In the genomic region with DNA sequence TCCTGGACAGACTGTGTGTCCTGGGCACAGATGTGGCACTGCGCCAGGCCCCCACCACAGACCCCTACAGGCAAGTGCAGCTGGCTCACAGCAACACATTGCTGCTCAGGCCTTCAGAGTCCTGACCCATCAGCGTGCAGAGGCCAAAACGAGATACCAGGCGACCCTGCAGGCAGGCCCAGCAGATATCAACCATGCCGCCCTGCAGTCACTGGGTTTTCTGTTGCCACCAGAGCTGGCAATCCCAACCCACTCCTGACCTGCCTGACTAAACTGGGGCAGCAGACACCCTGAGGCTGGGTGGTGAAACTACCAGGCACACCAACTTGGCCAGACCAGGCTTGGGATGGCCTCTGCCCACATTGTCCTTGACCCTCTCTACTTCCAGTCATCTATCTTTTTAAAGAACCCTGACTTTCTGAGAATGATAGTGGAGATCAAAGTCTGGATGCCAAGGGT, we compare ENCODE assay signal across 14 cellular contexts. TPM values are rescaled to one million over a fixed set of nuclear protein-coding genes. Genes with fewer than 3 reads are reported as not detected.
DNase-seq lines count a peak whose midpoint lies in the region; ATAC-seq and TF ChIP-seq lines count a peak whose summit lies in the region.
"Had no signal": no experiment of that assay in that cellular context is flagged by ENCODE, and none has a peak within 500 bp of the region (broad histone marks: within the 10 kb centered on the region; RNA-seq: fewer than 3 reads in every experiment).

No MANE protein-coding gene starts in this region.

- no peak overlapping the region for H3K27ac Mint-ChIP-seq in MCF 10A (ENCODE audit: low read depth, unreplicated experiment)
- H3K27ac Mint-ChIP-seq: activated CD4-positive, alpha-beta memory T cell treated with anti-CD3 and anti-CD28 coated beads for 36 hours; CD4-positive, alpha-beta T cell had no signal

- no peak overlapping the region for H3K4me3 Mint-ChIP-seq in MCF 10A (ENCODE audit: unreplicated experiment)
- H3K4me3 Mint-ChIP-seq: activated CD4-positive, alpha-beta memory T cell treated with anti-CD3 and anti-CD28 coated beads for 36 hours; CD4-positive, alpha-beta T cell; neural progenitor cell had no signal

- H4K20me1 ChIP-seq in hepatocyte (ENCODE audit: insufficient read depth, poor library complexity, severe bottlenecking) (no peaks in the 10 kb centered on the region), mammary epithelial cell (ENCODE audit: insufficient read depth, low read length) (no peaks in the 10 kb centered on the region)

- no peak for TF ChIP-seq CTCF in breast epithelium (IDR thresholded peaks at IDR 0.05)
- TF ChIP-seq CTCF in MCF 10A (IDR thresholded peaks at IDR 0.05; ENCODE audit: unreplicated experiment): no peak
- TF ChIP-seq CTCF in hepatocyte (IDR thresholded peaks at IDR 0.05; ENCODE audit: poor library complexity): no peak
- TF ChIP-seq CTCF in prostate gland (IDR thresholded peaks at IDR 0.05): no peak
- no peak for TF ChIP-seq CTCF in upper lobe of right lung (IDR thresholded peaks at IDR 0.05)
- no peak for TF ChIP-seq CTCF in mammary epithelial cell (conservative IDR thresholded peaks at IDR 0.05 in 1 of 2, IDR thresholded peaks at IDR 0.05 in 1 of 2; ENCODE audit: extremely low read depth in 1 of 2, insufficient read depth in 1 of 2, low read depth in 1 of 2, low read length in 2 of 2)

- no peak overlapping the region for H3K9ac ChIP-seq in mammary epithelial cell (ENCODE audit: insufficient read depth, low read length)
- H3K9ac ChIP-seq: neural progenitor cell had no signal

- H3K9me3 ChIP-seq in breast epithelium (no peaks in the 10 kb centered on the region), hepatocyte (ENCODE audit: low read depth) (no peaks in the 10 kb centered on the region), prostate gland (no peaks in the 10 kb centered on the region), upper lobe of right lung (no peaks in the 10 kb centered on the region), mammary epithelial cell (replicated peaks; ENCODE audit: insufficient read depth, low read length) (no peaks in the 10 kb centered on the region)

- peaks cover 8 to 11% of the 10 kb centered on the region in 2 donors for H3K4me1 ChIP-seq in breast epithelium
- H3K4me1 ChIP-seq in hepatocyte (ENCODE audit: insufficient read depth): peaks cover 35% of the 10 kb centered on the region
- H3K4me1 ChIP-seq in prostate gland (replicated peaks): peaks cover 10% of the 10 kb centered on the region
- H3K4me1 ChIP-seq in upper lobe of right lung: peaks cover 39% of the 10 kb centered on the region
- no peaks in the 10 kb centered on the region for H3K4me1 ChIP-seq in mammary epithelial cell (ENCODE audit: insufficient read depth, low read length)

- H3K27me3 ChIP-seq in breast epithelium (no peaks in the 10 kb centered on the region), hepatocyte (no peaks in the 10 kb centered on the region), prostate gland (replicated peaks; ENCODE audit: insufficient read depth) (no peaks in the 10 kb centered on the region), upper lobe of right lung (no peaks in the 10 kb centered on the region), mammary epithelial cell (ENCODE audit: insufficient read depth, low read length) (no peaks in the 10 kb centered on the region)
- H3K27me3 ChIP-seq: neural progenitor cell had no signal

- H3K36me3 Mint-ChIP-seq in MCF 10A (ENCODE audit: insufficient read depth, unreplicated experiment): no peaks in the 10 kb centered on the region
- H3K36me3 Mint-ChIP-seq: activated CD4-positive, alpha-beta memory T cell treated with anti-CD3 and anti-CD28 coated beads for 36 hours had no signal

- DNase-seq in breast epithelium (ENCODE audit: low spot score in 2 of 2) (no peak), MCF 10A (ENCODE audit: unreplicated experiment) (no peak), hepatocyte (ENCODE audit: low spot score) (no peak), prostate gland (ENCODE audit: low spot score) (no peak), upper lobe of right lung (no peak), COLO668 (lab: John Stamatoyannopoulos, UW; ENCODE audit: unreplicated experiment) (no peak), mammary epithelial cell (no peak)
- DNase-seq: activated CD4-positive, alpha-beta memory T cell treated with anti-CD3 and anti-CD28 coated beads for 36 hours; CD4-positive, alpha-beta T cell; erythroblast; stimulated activated naive CD4-positive, alpha-beta T cell had no signal

- no peaks in the 10 kb centered on the region for H3K27me3 Mint-ChIP-seq in MCF 10A (ENCODE audit: insufficient read depth, unreplicated experiment)
- H3K27me3 Mint-ChIP-seq: activated CD4-positive, alpha-beta memory T cell treated with anti-CD3 and anti-CD28 coated beads for 36 hours; CD4-positive, alpha-beta T cell had no signal

- H3K36me3 ChIP-seq in breast epithelium: no peaks in the 10 kb centered on the region
- H3K36me3 ChIP-seq in hepatocyte (replicated peaks; ENCODE audit: insufficient read depth, low read depth): no peaks in the 10 kb centered on the region
- no peaks in the 10 kb centered on the region for H3K36me3 ChIP-seq in prostate gland
- H3K36me3 ChIP-seq in upper lobe of right lung: peaks cover 13% of the 10 kb centered on the region
- H3K36me3 ChIP-seq in mammary epithelial cell (ENCODE audit: insufficient read depth, low read length): no peaks in the 10 kb centered on the region
- H3K36me3 ChIP-seq: neural progenitor cell had no signal

- WGBS in hepatocyte (ENCODE audit: low lambda C conversion rate, missing lambda C conversion rate): 75% methylated on average over 5 of the region's 5 CpGs
- 92% methylated on average over 4 of the region's 5 CpGs for WGBS in prostate gland
- 70% methylated on average over 5 of the region's 5 CpGs for WGBS in mammary epithelial cell (ENCODE audit: low coverage, missing lambda C conversion rate)

- H3K4me3 ChIP-seq in breast epithelium (no peak overlapping the region), hepatocyte (no peak overlapping the region), prostate gland (no peak overlapping the region), upper lobe of right lung (no peak overlapping the region), mammary epithelial cell (replicated peaks in 1 of 3; ENCODE audit: insufficient read depth in 1 of 3, low read depth in 2 of 3, low read length in 3 of 3) (no peak overlapping the region)
- H3K4me3 ChIP-seq: coronary artery, neural progenitor cell had no signal

- H3K27ac ChIP-seq in breast epithelium (peak overlapping the region; percentile 50 to 81), hepatocyte (peak overlapping the region; percentile 82), prostate gland (peak overlapping the region; percentile 47 to 65), upper lobe of right lung (peak overlapping the region; percentile 44), mammary epithelial cell (ENCODE audit: insufficient read depth, low read depth, low read length) (no peak overlapping the region)
- H3K27ac ChIP-seq: neural progenitor cell had no signal

- in situ Hi-C loops in mammary epithelial cell (cut with MboI; ENCODE audit: low sequenced_read_pairs in 2 of 2): no loop called here

- dilution Hi-C loops in mammary epithelial cell (cut with HindIII; ENCODE audit: low sequenced_read_pairs): no loop called here

- POLR2A ChIA-PET in MCF 10A (lab: Yijun Ruan, JAX): interaction anchor here (1.4 kb wide), 1 partner anchor 11 kb away, joined by 3 read pairs; no protein-coding TSS in a partner anchor

- BruUV-seq in MCF 10A (replicated peaks; lab: Mats Ljungman, UMichigan): no TSS peak
- no TSS peak for BruUV-seq in mammary epithelial cell (replicated peaks; lab: Mats Ljungman, UMichigan)

- H2AFZ ChIP-seq in hepatocyte (no peak overlapping the region), mammary epithelial cell (ENCODE audit: low read depth, low read length) (no peak overlapping the region)
- H2AFZ ChIP-seq: neural progenitor cell had no signal

- peaks cover 44% of the 10 kb centered on the region for H3K79me2 ChIP-seq in hepatocyte
- H3K79me2 ChIP-seq in mammary epithelial cell (ENCODE audit: insufficient read depth, low read length): no peaks in the 10 kb centered on the region

- intact Hi-C loops in breast epithelium (cut with DNase I; ENCODE audit: low total_unique reads) (no loop called here), MCF 10A (cut with micrococcal nuclease) (no loop called here), prostate gland (cut with DNase I) (no loop called here), upper lobe of right lung (cut with DNase I) (no loop called here), mammary epithelial cell (cut with micrococcal nuclease) (no loop called here)

- H3K4me2 ChIP-seq in hepatocyte (no peak overlapping the region), mammary epithelial cell (ENCODE audit: insufficient read depth, low read depth, low read length) (no peak overlapping the region)
- H3K4me2 ChIP-seq: neural progenitor cell had no signal

- TF ChIP-seq POLR2A in breast epithelium (IDR thresholded peaks at IDR 0.05) (no peak), prostate gland (IDR thresholded peaks at IDR 0.05) (no peak)

- no peaks in the 10 kb centered on the region for H3K9me2 ChIP-seq in hepatocyte (replicated peaks; ENCODE audit: insufficient read depth)

- ATAC-seq in upper lobe of right lung (no peak), GM21390 (IDR thresholded peaks at IDR 0.05; ENCODE audit: unreplicated experiment) (no peak)

- CTCF ChIA-PET in MCF 10A (lab: Yijun Ruan, JAX): interaction anchor here (0.6 to 2.4 kb wide), 2 partner anchors 38 to 51 kb away, joined by 3 to 6 read pairs; no protein-coding TSS in a partner anchor
- CTCF ChIA-PET in mammary epithelial cell (lab: Charles Lee; ENCODE audit: low non-redundant PET): no interaction called here

- H3K4me1 Mint-ChIP-seq in MCF 10A (ENCODE audit: insufficient read depth, unreplicated experiment): peaks cover 6% of the 10 kb centered on the region

- no peaks in the 10 kb centered on the region for H3K9me3 Mint-ChIP-seq in MCF 10A (ENCODE audit: unreplicated experiment)
- H3K9me3 Mint-ChIP-seq: activated CD4-positive, alpha-beta memory T cell treated with anti-CD3 and anti-CD28 coated beads for 36 hours; CD4-positive, alpha-beta T cell; neural progenitor cell had no signal

RNA-seq across cellular contexts. Expression of gene ZCCHC24, which starts 20.3 kb away (rescaled TPM):
- total RNA-seq in breast epithelium: 10 to 100 TPM; 18.7 to 50.8 (median 48.8) TPM
- 2.8 and 3.1 TPM in 2 replicates for total RNA-seq in MCF 10A (2022)
- total RNA-seq in hepatocyte: 18.3 and 20.1 TPM in 2 replicates
- 14.5 and 20.6 TPM in 2 replicates for polyA plus RNA-seq in hepatocyte
- total RNA-seq in prostate gland: 10 to 100 TPM; 20.8 to 51.2 TPM
- 32.4 TPM for total RNA-seq in upper lobe of right lung
- 1 to 10 TPM; 3.1 to 7.3 TPM for total RNA-seq in mammary epithelial cell
- polyA plus RNA-seq in mammary epithelial cell: 1.6 TPM
- 1.2 TPM for polyA minus RNA-seq in mammary epithelial cell
